7 cellular contexts compared by ENCODE assay signal in the genomic region with DNA sequence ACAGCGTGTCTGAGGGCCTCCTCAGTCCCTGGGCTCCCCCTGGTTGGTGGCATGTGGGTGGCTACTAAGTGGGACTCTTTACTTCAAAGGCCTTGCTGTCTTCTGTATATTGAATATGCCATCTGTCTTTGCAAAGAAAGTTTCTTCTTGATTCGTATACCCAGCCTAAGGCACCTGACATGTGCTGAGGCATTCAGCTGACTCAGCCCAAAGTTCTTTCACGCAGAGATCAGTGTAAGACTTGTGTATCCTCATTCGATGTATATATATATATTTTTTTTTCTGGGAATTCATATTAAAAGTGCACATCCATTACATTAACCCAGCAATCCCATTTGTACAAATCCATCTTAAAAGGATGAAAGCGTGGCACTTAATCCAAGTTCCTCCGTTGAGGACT.
"Had no signal": no experiment of that assay in that cellular context is flagged by ENCODE, and none has a peak within 500 bp of the region (broad histone marks: within the 10 kb centered on the region; RNA-seq: fewer than 3 reads in every experiment).

No MANE protein-coding gene starts in this region.

- ATAC-seq: GM23338, K562 had no signal

- H3K4me3 ChIP-seq: GM23338, K562 had no signal

- H3K4me3 Mint-ChIP-seq: GM23338, H9 had no signal

- H3K4me2 ChIP-seq: GM23338 had no signal

- H2AFZ ChIP-seq: GM23338 had no signal

- H3K27ac Mint-ChIP-seq: GM23338, H9 had no signal

- FAIRE-seq: H1, H54, K562 had no signal

- DNase-seq: H9, HCEC 1CT, KG1 had no signal

- H3K9me3 Mint-ChIP-seq: GM23338, H9 had no signal
